1 cellular context compared by ENCODE assay signal in genomic region chr11:67255864-67256263, GRCh38.
TF ChIP-seq lines count a peak whose summit lies in the region.

No MANE protein-coding gene starts in this region.

TF ChIP-seq in K562, 482 proteins besides CTCF, POLR2A, EP300 and RAD21:
- peak; percentile 42; the same call in 1 of the 2 replicates for TF ChIP-seq POLR2G (IDR thresholded peaks at IDR 0.05; ENCODE audit: low read depth, low read length)
- peak; percentile 11; the same call in 1 of the 2 replicates for TF ChIP-seq SUPT5H (IDR thresholded peaks at IDR 0.05)
- no peak for TF ChIP-seq POLR3G (IDR thresholded peaks at IDR 0.05; ENCODE audit: extremely low read depth, insufficient read length, insufficient replicate concordance)
- no peak for TF ChIP-seq BDP1 (IDR thresholded peaks at IDR 0.05; ENCODE audit: insufficient read depth, insufficient read length)
- TF ChIP-seq ZNF282 (CRISPR knock-in tag; IDR thresholded peaks at IDR 0.05): no peak
- TF ChIP-seq RBFOX2 (IDR thresholded peaks at IDR 0.05; ENCODE audit: low read depth, low read length): 0 out of 2 replicates have a peak, but pooled peaks have one; percentile 31
TF ChIP-seq in K562: peak in this region for 3.
